In the genomic region with DNA sequence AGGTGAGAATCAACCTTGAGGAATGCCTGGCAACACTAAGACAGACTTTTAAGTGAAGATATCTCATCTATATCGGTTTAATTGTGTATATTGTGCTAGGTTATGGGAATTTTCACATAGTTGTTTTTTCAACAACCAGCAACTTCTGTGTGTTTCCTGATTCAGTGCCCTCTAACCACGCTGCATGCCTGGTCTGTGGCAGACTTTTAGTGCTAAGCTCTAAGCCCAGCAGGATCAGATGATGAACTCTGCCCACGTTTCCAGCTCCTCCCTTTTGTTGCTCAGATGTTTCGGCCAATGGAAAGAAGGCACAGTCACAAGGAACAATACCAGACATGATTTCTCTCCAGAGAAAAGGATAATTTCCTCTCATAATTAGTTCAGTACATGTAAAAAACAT, we compare ENCODE assay signal across 14 cellular contexts. TPM values are rescaled to one million over a fixed set of nuclear protein-coding genes. Genes with fewer than 3 reads are reported as not detected.
DNase-seq lines count a peak whose midpoint lies in the region; ATAC-seq and TF ChIP-seq lines count a peak whose summit lies in the region.
"Had no signal": no experiment of that assay in that cellular context is flagged by ENCODE, and none has a peak within 500 bp of the region (broad histone marks: within the 10 kb centered on the region; RNA-seq: fewer than 3 reads in every experiment).

No MANE protein-coding gene starts in this region.

- no peak overlapping the region for H3K4me3 Mint-ChIP-seq in endothelial cell (ENCODE audit: unreplicated experiment)
- H3K4me3 Mint-ChIP-seq: activated naive CD8-positive, alpha-beta T cell had no signal

- CTCF ChIA-PET in IMR-90 (lab: Yijun Ruan, JAX), result no interaction called here

- no peak for TF ChIP-seq RAD21 in IMR-90 (IDR thresholded peaks at IDR 0.05; ENCODE audit: low read length)

- peaks cover 2% of the 10 kb centered on the region for H3K27me3 Mint-ChIP-seq in endothelial cell (ENCODE audit: unreplicated experiment)

- H2BK15ac ChIP-seq in IMR-90 (ENCODE audit: low read depth, low read length), result no peak overlapping the region

- H2BK120ac ChIP-seq in IMR-90 (ENCODE audit: low read depth, low read length), result no peak overlapping the region

- H3K36me3 Mint-ChIP-seq in endothelial cell (ENCODE audit: low read depth, unreplicated experiment), result peaks cover 15% of the 10 kb centered on the region

- H3K27ac Mint-ChIP-seq in endothelial cell (ENCODE audit: unreplicated experiment), result no peak overlapping the region
- H3K27ac Mint-ChIP-seq: activated naive CD8-positive, alpha-beta T cell had no signal

- dilution Hi-C loops in IMR-90 (cut with HindIII; ENCODE audit: low sequenced_read_pairs, unreplicated experiment), result no loop called here

- H3K27me3 ChIP-seq in IMR-90 (ENCODE audit: control insufficient read depth, insufficient read depth, low read length) (peaks cover 2% of the 10 kb centered on the region; the same call in 1 of the 2 replicates), smooth muscle cell (ENCODE audit: low read depth) (no peaks in the 10 kb centered on the region)
- H3K27me3 ChIP-seq: ovary had no signal

- H4K91ac ChIP-seq in IMR-90 (ENCODE audit: insufficient read depth, low read depth, low read length), result no peak overlapping the region

- DNase-seq in IMR-90, result peak; percentile 8
- DNase-seq in astrocyte of the hippocampus (ENCODE audit: low read depth, low spot score), result peak; percentile 35
- DNase-seq in foreskin fibroblast, result peak; percentile 34 to 58
- no peak for DNase-seq in smooth muscle cell (lab: John Stamatoyannopoulos, UW; ENCODE audit: unreplicated experiment)
- no peak for DNase-seq in endothelial cell (ENCODE audit: low spot score)
- DNase-seq: activated CD4-positive, alpha-beta T cell treated with anti-CD3 and anti-CD28 coated beads for 1 hour; MM.1S; ovary; substantia nigra; T-helper 1 cell had no signal

- H3K18ac ChIP-seq in IMR-90 (ENCODE audit: low read depth, low read length), result no peak overlapping the region

- H4K5ac ChIP-seq in IMR-90 (ENCODE audit: low read depth, low read length), result no peak overlapping the region

- no peak overlapping the region for H3K27ac ChIP-seq in IMR-90 (ENCODE audit: insufficient read depth, low read length)
- peak overlapping the region; percentile 28 for H3K27ac ChIP-seq in smooth muscle cell (ENCODE audit: low read depth)
- H3K27ac ChIP-seq: C4-2B, ovary had no signal

- TF ChIP-seq CTCF in IMR-90 (conservative IDR thresholded peaks at IDR 0.05; ENCODE audit: low read depth, low read length) (no peak), foreskin fibroblast (IDR thresholded peaks at IDR 0.05; ENCODE audit: low read depth, low read length) (no peak), smooth muscle cell (IDR thresholded peaks at IDR 0.05; ENCODE audit: borderline replicate concordance, insufficient read depth, poor library complexity, severe bottlenecking) (no peak), endothelial cell (IDR thresholded peaks at IDR 0.05; ENCODE audit: unreplicated experiment) (no peak)

- no peaks in the 10 kb centered on the region for H3K9me3 Mint-ChIP-seq in endothelial cell (ENCODE audit: unreplicated experiment)

- no peak overlapping the region for H3K4ac ChIP-seq in IMR-90 (ENCODE audit: low read depth, low read length)

- peaks cover 30% of the 10 kb centered on the region for H3K4me1 Mint-ChIP-seq in endothelial cell (ENCODE audit: unreplicated experiment)

- TF ChIP-seq POLR2A in IMR-90 (IDR thresholded peaks at IDR 0.05; ENCODE audit: low read depth, low read length), result no peak

- peaks cover 3% of the 10 kb centered on the region for H3K4me1 ChIP-seq in IMR-90 (ENCODE audit: control insufficient read depth, insufficient read depth, low read length)
- peaks cover 17% of the 10 kb centered on the region for H3K4me1 ChIP-seq in smooth muscle cell (ENCODE audit: low read depth)

- H3K4me2 ChIP-seq in IMR-90 (ENCODE audit: low read depth, low read length) (no peak overlapping the region), smooth muscle cell (peak overlapping the region; percentile 37)

- H4K20me1 ChIP-seq in IMR-90 (ENCODE audit: insufficient read depth, low read length), result no peaks in the 10 kb centered on the region
- no peaks in the 10 kb centered on the region for H4K20me1 ChIP-seq in smooth muscle cell (ENCODE audit: low read depth)

- BruUV-seq in IMR-90 (replicated peaks; lab: Mats Ljungman, UMichigan), result no TSS peak

- H3K56ac ChIP-seq in IMR-90 (ENCODE audit: extremely low read depth, insufficient read depth, low read length), result no peak overlapping the region

- intact Hi-C loops in IMR-90 (cut with micrococcal nuclease), result no loop called here

- H2BK5ac ChIP-seq in IMR-90 (ENCODE audit: low read depth, low read length, poor library complexity, severe bottlenecking), result no peak overlapping the region

- H3K4me3 ChIP-seq in IMR-90 (ENCODE audit: insufficient read depth, low read depth, low read length), result no peak overlapping the region
- no peak overlapping the region for H3K4me3 ChIP-seq in foreskin fibroblast (ENCODE audit: low read depth in 1 of 2, low read length in 2 of 2)
- no peak overlapping the region for H3K4me3 ChIP-seq in smooth muscle cell
- H3K4me3 ChIP-seq: ovary had no signal

- H3K79me1 ChIP-seq in IMR-90 (ENCODE audit: low read depth in 1 of 2, low read length in 2 of 2), result no peaks in the 10 kb centered on the region

- in situ Hi-C loops in IMR-90 (cut with MboI; ENCODE audit: low sequenced_read_pairs), result no loop called here

- no peak overlapping the region for H2AK5ac ChIP-seq in IMR-90 (ENCODE audit: low read depth, low read length)

- POLR2A ChIA-PET in IMR-90 (lab: Charles Lee; ENCODE audit: unreplicated experiment), result no interaction called here

- ATAC-seq in IMR-90 (ENCODE audit: low read depth) (no peak), GM18907 (IDR thresholded peaks at IDR 0.05; ENCODE audit: unreplicated experiment) (no peak), GM21717 (IDR thresholded peaks at IDR 0.05; ENCODE audit: unreplicated experiment) (no peak)

- peaks cover 7% of the 10 kb centered on the region for H3K36me3 ChIP-seq in IMR-90 (ENCODE audit: control insufficient read depth, insufficient read depth, low read length)
- no peaks in the 10 kb centered on the region for H3K36me3 ChIP-seq in smooth muscle cell (ENCODE audit: low read depth)
- H3K36me3 ChIP-seq: ovary had no signal

- H2AFZ ChIP-seq in IMR-90 (replicated peaks; ENCODE audit: low read length, poor library complexity), result no peak overlapping the region
- H2AFZ ChIP-seq in smooth muscle cell (ENCODE audit: low read depth), result peak overlapping the region; percentile 28

- H3K9me1 ChIP-seq in IMR-90 (ENCODE audit: insufficient read depth, low read length), result peaks cover 2% of the 10 kb centered on the region; the same call in 1 of the 2 replicates

- H3K23ac ChIP-seq in IMR-90 (ENCODE audit: low read depth, low read length), result no peak overlapping the region

- no peak overlapping the region for H2AK9ac ChIP-seq in IMR-90 (replicated peaks; ENCODE audit: low read depth, low read length, poor library complexity)

- no peak overlapping the region for H4K8ac ChIP-seq in IMR-90 (ENCODE audit: low read depth in 2 of 2, low read length in 2 of 2)

- H3K14ac ChIP-seq in IMR-90 (replicated peaks; ENCODE audit: low read depth, low read length), result no peak overlapping the region

- H3K9ac ChIP-seq in IMR-90 (ENCODE audit: low read depth, low read length) (no peak overlapping the region), smooth muscle cell (ENCODE audit: low read depth) (no peak overlapping the region)

- H3K9me3 ChIP-seq in IMR-90 (ENCODE audit: control insufficient read depth, insufficient read depth, low read length) (no peaks in the 10 kb centered on the region), smooth muscle cell (replicated peaks; ENCODE audit: low read depth) (no peaks in the 10 kb centered on the region)
- H3K9me3 ChIP-seq: ovary had no signal

- H3F3A ChIP-seq in smooth muscle cell (ENCODE audit: low read depth), result no peaks in the 10 kb centered on the region

- no peaks in the 10 kb centered on the region for H3K79me2 ChIP-seq in smooth muscle cell (ENCODE audit: low read depth)

- no CpG with 5 or more reads among the region's 4 CpGs for WGBS in IMR-90 (ENCODE audit: extremely low coverage in 2 of 2, insufficient read length in 1 of 2), 2 experiments
- WGBS in smooth muscle cell (ENCODE audit: low lambda C conversion rate), result 38% methylated on average over 4 of the region's 4 CpGs

- H2BK20ac ChIP-seq in IMR-90 (ENCODE audit: low read depth, low read length), result no peak overlapping the region

TF ChIP-seq in IMR-90, 13 proteins besides CTCF, POLR2A, EP300 and RAD21 (continues in another document):
- TF ChIP-seq RCOR1 (IDR thresholded peaks at IDR 0.05; ENCODE audit: insufficient replicate concordance, low read length), result no peak
- TF ChIP-seq BHLHE40 (IDR thresholded peaks at IDR 0.05; ENCODE audit: low read depth, low read length), result no peak
- no peak for TF ChIP-seq MXI1 (IDR thresholded peaks at IDR 0.05; ENCODE audit: borderline replicate concordance, low read depth, low read length)
- TF ChIP-seq, protein P1, sequence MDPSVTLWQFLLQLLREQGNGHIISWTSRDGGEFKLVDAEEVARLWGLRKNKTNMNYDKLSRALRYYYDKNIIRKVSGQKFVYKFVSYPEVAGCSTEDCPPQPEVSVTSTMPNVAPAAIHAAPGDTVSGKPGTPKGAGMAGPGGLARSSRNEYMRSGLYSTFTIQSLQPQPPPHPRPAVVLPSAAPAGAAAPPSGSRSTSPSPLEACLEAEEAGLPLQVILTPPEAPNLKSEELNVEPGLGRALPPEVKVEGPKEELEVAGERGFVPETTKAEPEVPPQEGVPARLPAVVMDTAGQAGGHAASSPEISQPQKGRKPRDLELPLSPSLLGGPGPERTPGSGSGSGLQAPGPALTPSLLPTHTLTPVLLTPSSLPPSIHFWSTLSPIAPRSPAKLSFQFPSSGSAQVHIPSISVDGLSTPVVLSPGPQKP (IDR thresholded peaks at IDR 0.05; ENCODE audit: borderline replicate concordance, low read depth, low read length), result no peak
- no peak for TF ChIP-seq FOS (IDR thresholded peaks at IDR 0.05; ENCODE audit: low read depth, low read length)
- no peak for TF ChIP-seq CHD1 (IDR thresholded peaks at IDR 0.05; ENCODE audit: low read depth, low read length)
- TF ChIP-seq RFX5 (IDR thresholded peaks at IDR 0.05; ENCODE audit: low read depth, low read length), result no peak
- TF ChIP-seq SMC3 (IDR thresholded peaks at IDR 0.05; ENCODE audit: low read depth, low read length), result no peak
- no peak for TF ChIP-seq CEBPB (IDR thresholded peaks at IDR 0.05; ENCODE audit: low read depth, low read length)

RNA-seq across cellular contexts. Expression of a gene that starts 1.4 kb away (rescaled TPM):
- 4.7 and 5.6 TPM in 2 replicates for total RNA-seq in IMR-90 (2012; rRNA removed)
- polyA plus RNA-seq in IMR-90 (2012; rRNA removed), result 4.7 and 6.8 TPM in 2 replicates
- 2.4 and 2.6 TPM in 2 replicates for polyA plus RNA-seq in IMR-90 (2012; cell fraction: cytosol; rRNA removed)
- 2.3 and 9.2 TPM in 2 replicates for polyA plus RNA-seq in IMR-90 (2012; cell fraction: nucleus; rRNA removed; ENCODE audit: low replicate concordance)
- 10.1 and 11.5 TPM in 2 replicates for total RNA-seq in smooth muscle cell
- 12.3 and 16.0 TPM in 2 replicates for polyA plus RNA-seq in smooth muscle cell
- total RNA-seq in endothelial cell (ENCODE audit: unreplicated experiment), result 64.5 TPM

Comparison
In these comparisons a context has a peak if more than half of its experiments do, and no peak if none do; other contexts are left out.
1. DNase-seq: peak in IMR-90 (single experiment), astrocyte of the hippocampus (single experiment) and foreskin fibroblast (2 of 2); none in smooth muscle cell (single experiment) and endothelial cell (single experiment).